ENCODE assay signal across 10 cellular contexts in genomic region chr5:150447188-150447587, GRCh38. TPM values are rescaled to one million over a fixed set of nuclear protein-coding genes. Genes with fewer than 3 reads are reported as not detected.
DNase-seq lines count a peak whose midpoint lies in the region; ATAC-seq and TF ChIP-seq lines count a peak whose summit lies in the region.
"Had no signal": no experiment of that assay in that cellular context is flagged by ENCODE, and none has a peak within 500 bp of the region (broad histone marks: within the 10 kb centered on the region; RNA-seq: fewer than 3 reads in every experiment).

No MANE protein-coding gene starts in this region.

- no peak overlapping the region for H3K4ac ChIP-seq in H9 (ENCODE audit: low read depth, low read length)

- peaks cover 0 to 2% (median 2%) of the 10 kb centered on the region in 7 donors for H3K9me3 Mint-ChIP-seq in CD14-positive monocyte
- peaks cover 0 to 3% of the 10 kb centered on the region in 2 experiments; a peak in 4 of 5 replicates for H3K9me3 Mint-ChIP-seq in H9
- H3K9me3 Mint-ChIP-seq in activated T-helper 2 cell treated with anti-CD3 and anti-CD28 coated beads, Interferon-gamma antibody, Interleukin-2, Interleukin-4, amounts not matched to agents 10 μg/mL and 5 μg/mL and 100 μg/mL, durations not matched to agents 14 hours and 24 hours and 36 hours: no peaks in the 10 kb centered on the region
- no peaks in the 10 kb centered on the region for H3K9me3 Mint-ChIP-seq in naive thymus-derived CD4-positive, alpha-beta T cell

- H3K9ac ChIP-seq in H9 (ENCODE audit: extremely low read depth, insufficient read length, low read length): no peak overlapping the region

- no peak overlapping the region for H2AFZ ChIP-seq in H9 (ENCODE audit: low read length)

- TF ChIP-seq CTCF in CD14-positive monocyte (IDR thresholded peaks at IDR 0.05) (no peak), H9 (conservative IDR thresholded peaks at IDR 0.05) (no peak)

- no peak overlapping the region for H2BK5ac ChIP-seq in H9 (ENCODE audit: insufficient read length, low read length)

- POLR2A ChIA-PET in naive thymus-derived CD4-positive, alpha-beta T cell (lab: Charles Lee): interaction anchor here (1.0 kb wide), 1 partner anchor 34 kb away, joined by 5 read pairs; the partner anchor contains the start of gene CD74

- peak overlapping the region in 5 of 7 donors; percentile 2 to 100 (median 79) for H3K27ac Mint-ChIP-seq in CD14-positive monocyte
- H3K27ac Mint-ChIP-seq in H9: peak overlapping the region; percentile 100; a peak in 5 of 7 replicates
- H3K27ac Mint-ChIP-seq in activated T-helper 2 cell treated with anti-CD3 and anti-CD28 coated beads, Interferon-gamma antibody, Interleukin-2, Interleukin-4, amounts not matched to agents 10 μg/mL and 5 μg/mL and 100 μg/mL, durations not matched to agents 14 hours and 24 hours and 36 hours: peak overlapping the region; percentile 52
- H3K27ac Mint-ChIP-seq in naive thymus-derived CD4-positive, alpha-beta T cell: peak overlapping the region in 7 of 9 donors; percentile 74 to 100 (median 100)

- intact Hi-C loops in CD14-positive monocyte (cut with micrococcal nuclease): loop anchor here (5.0 kb wide), 2 partner anchors 35 to 40 kb away; partner anchors contain the start of gene CD74 (in 2 of the 2)
- intact Hi-C loops in activated T-helper 2 cell treated with anti-CD3 and anti-CD28 coated beads, Interferon-gamma antibody, Interleukin-2, Interleukin-4, amounts not matched to agents 10 μg/mL and 5 μg/mL and 100 μg/mL, durations not matched to agents 14 hours and 24 hours and 36 hours (cut with micrococcal nuclease): no loop called here
- intact Hi-C loops in naive thymus-derived CD4-positive, alpha-beta T cell (cut with micrococcal nuclease): loop anchor here in 1 of 2 donors (10.0 kb wide), 1 partner anchor 892 kb away; the partner anchor contains the start of gene CSNK1A1

- no peak overlapping the region for H3K27ac ChIP-seq in H9 (ENCODE audit: insufficient read length, low read depth, low read length)
- H3K27ac ChIP-seq in naive thymus-derived CD4-positive, alpha-beta T cell (ENCODE audit: low read depth, low read length): peak overlapping the region; percentile 100

- CTCF ChIA-PET in naive thymus-derived CD4-positive, alpha-beta T cell (lab: Charles Lee): interaction anchor here (1.1 kb wide), 1 partner anchor 34 kb away, joined by 4 read pairs; the partner anchor contains the start of gene CD74

- H3K36me3 ChIP-seq in naive thymus-derived CD4-positive, alpha-beta T cell (ENCODE audit: control insufficient read depth in 2 of 3, insufficient read depth in 3 of 3, low read length in 3 of 3): peaks cover 31 to 52% (median 37%) of the 10 kb centered on the region in 3 experiments

- H3K36me3 Mint-ChIP-seq in CD14-positive monocyte (peaks cover 56% of the 10 kb centered on the region in 2 donors), H9 (ENCODE audit: insufficient read depth in 1 of 3, low read depth in 3 of 3) (peaks cover 63 to 64% (median 64%) of the 10 kb centered on the region in 3 experiments)
- H3K36me3 Mint-ChIP-seq in activated T-helper 2 cell treated with anti-CD3 and anti-CD28 coated beads, Interferon-gamma antibody, Interleukin-2, Interleukin-4, amounts not matched to agents 10 μg/mL and 5 μg/mL and 100 μg/mL, durations not matched to agents 14 hours and 24 hours and 36 hours (ENCODE audit: low read depth): peaks cover 69% of the 10 kb centered on the region
- H3K36me3 Mint-ChIP-seq in naive thymus-derived CD4-positive, alpha-beta T cell: peaks cover 6 to 50% (median 37%) of the 10 kb centered on the region in 5 donors

- no peak overlapping the region for H3K14ac ChIP-seq in H9 (ENCODE audit: insufficient read depth, low read length)

- no peak overlapping the region for H3K18ac ChIP-seq in H9 (ENCODE audit: insufficient read length, low read depth, low read length)

- H3K79me1 ChIP-seq in H9 (ENCODE audit: insufficient read depth, low read depth, low read length, poor library complexity, severe bottlenecking): peaks cover 3% of the 10 kb centered on the region

- no peak overlapping the region for H3T11ph ChIP-seq in H9 (ENCODE audit: low read length)

- peaks cover 18% of the 10 kb centered on the region for H3K4me1 Mint-ChIP-seq in CD14-positive monocyte
- H3K4me1 Mint-ChIP-seq in H9: peaks cover 16 to 36% of the 10 kb centered on the region in 2 experiments
- H3K4me1 Mint-ChIP-seq in activated T-helper 2 cell treated with anti-CD3 and anti-CD28 coated beads, Interferon-gamma antibody, Interleukin-2, Interleukin-4, amounts not matched to agents 10 μg/mL and 5 μg/mL and 100 μg/mL, durations not matched to agents 14 hours and 24 hours and 36 hours (ENCODE audit: low read depth): peaks cover 23% of the 10 kb centered on the region
- H3K4me1 Mint-ChIP-seq in naive thymus-derived CD4-positive, alpha-beta T cell: peaks cover 21 to 49% (median 37%) of the 10 kb centered on the region in 7 donors

- no peak for ATAC-seq in naive thymus-derived CD4-positive, alpha-beta T cell

- H2BK120ac ChIP-seq in H9 (ENCODE audit: low read depth, low read length, poor library complexity, severe bottlenecking): no peak overlapping the region

- WGBS in H9 (ENCODE audit: extremely low coverage, insufficient read length, low lambda C conversion rate): no CpG with 5 or more reads among the region's 6 CpGs

- no peaks in the 10 kb centered on the region for H3K27me3 Mint-ChIP-seq in CD14-positive monocyte (ENCODE audit: low read depth in 3 of 3)
- no peaks in the 10 kb centered on the region for H3K27me3 Mint-ChIP-seq in H9 (ENCODE audit: low read depth)
- no peaks in the 10 kb centered on the region for H3K27me3 Mint-ChIP-seq in activated T-helper 2 cell treated with anti-CD3 and anti-CD28 coated beads, Interferon-gamma antibody, Interleukin-2, Interleukin-4, amounts not matched to agents 10 μg/mL and 5 μg/mL and 100 μg/mL, durations not matched to agents 14 hours and 24 hours and 36 hours (ENCODE audit: low read depth)
- H3K27me3 Mint-ChIP-seq in naive thymus-derived CD4-positive, alpha-beta T cell: no peaks in the 10 kb centered on the region

- H2BK20ac ChIP-seq in H9 (ENCODE audit: low read depth, low read length, poor library complexity, severe bottlenecking): no peak overlapping the region

- H3K27me3 ChIP-seq in H9 (ENCODE audit: insufficient read depth, low read length): no peaks in the 10 kb centered on the region
- H3K27me3 ChIP-seq in naive thymus-derived CD4-positive, alpha-beta T cell (ENCODE audit: control insufficient read depth in 2 of 2, insufficient read depth in 2 of 2, low read length in 2 of 2): no peaks in the 10 kb centered on the region

- peak overlapping the region; percentile 95 for H3K4me2 ChIP-seq in H9 (ENCODE audit: insufficient read depth, insufficient read length, low read length)

- no peak overlapping the region for H3K4me3 Mint-ChIP-seq in CD14-positive monocyte
- H3K4me3 Mint-ChIP-seq in H9: peak overlapping the region; percentile 98 to 100
- peak overlapping the region; percentile 99 for H3K4me3 Mint-ChIP-seq in activated T-helper 2 cell treated with anti-CD3 and anti-CD28 coated beads, Interferon-gamma antibody, Interleukin-2, Interleukin-4, amounts not matched to agents 10 μg/mL and 5 μg/mL and 100 μg/mL, durations not matched to agents 14 hours and 24 hours and 36 hours (ENCODE audit: low read depth)
- H3K4me3 Mint-ChIP-seq in naive thymus-derived CD4-positive, alpha-beta T cell: peak overlapping the region in 9 of 10 donors; percentile 2 to 97 (median 92)

- H3K23ac ChIP-seq in H9 (ENCODE audit: insufficient read length, low read depth, low read length): no peak overlapping the region

- peaks cover 8% of the 10 kb centered on the region for H3K23me2 ChIP-seq in H9 (ENCODE audit: insufficient read length, low read depth, low read length, poor library complexity, severe bottlenecking)

- H3K4me1 ChIP-seq in H9 (ENCODE audit: insufficient read depth, low read length): no peaks in the 10 kb centered on the region
- H3K4me1 ChIP-seq in naive thymus-derived CD4-positive, alpha-beta T cell (ENCODE audit: control insufficient read depth in 2 of 2, insufficient read depth in 2 of 2, low read length in 2 of 2): peaks cover 18 to 23% of the 10 kb centered on the region in 2 donors

- no peak overlapping the region for H2BK12ac ChIP-seq in H9 (ENCODE audit: insufficient read length, low read depth, low read length)

- DNase-seq in CD14-positive monocyte (ENCODE audit: low spot score): no peak
- DNase-seq in H9: no peak
- no peak for DNase-seq in activated T-helper 2 cell treated with anti-CD3 and anti-CD28 coated beads, Interferon-gamma antibody, Interleukin-2, Interleukin-4, amounts not matched to agents 10 μg/mL and 5 μg/mL and 100 μg/mL, durations not matched to agents 14 hours and 24 hours and 36 hours (ENCODE audit: low spot score)
- no peak for DNase-seq in naive thymus-derived CD4-positive, alpha-beta T cell
- no peak for DNase-seq in AG20443 (ENCODE audit: low spot score)
- no peak for DNase-seq in kidney tubule cell (ENCODE audit: low spot score)
- DNase-seq in SIG-M5 (lab: John Stamatoyannopoulos, UW): no peak
- no peak for DNase-seq in SHP77 treated with DMSO at 0.1 percent for 48 hours (lab: John Stamatoyannopoulos, UW)
- DNase-seq: activated CD4-positive, alpha-beta T cell treated with anti-CD3 and anti-CD28 coated beads for 1 hour; NCI-H2081 had no signal

- H3K79me2 ChIP-seq in H9 (ENCODE audit: insufficient read depth, low read length): peaks cover 16% of the 10 kb centered on the region; the same call in 1 of the 2 replicates

- no peak overlapping the region for H3K4me3 ChIP-seq in naive thymus-derived CD4-positive, alpha-beta T cell (ENCODE audit: low read length)

- no peak overlapping the region for H3K56ac ChIP-seq in H9 (ENCODE audit: insufficient read length, low read depth, low read length)

- H4K8ac ChIP-seq in H9 (replicated peaks; ENCODE audit: insufficient read length, low read depth, low read length): no peak overlapping the region

- no peak overlapping the region for H4K5ac ChIP-seq in H9 (ENCODE audit: insufficient read length, low read depth, low read length)

- no peak overlapping the region for H4K91ac ChIP-seq in H9 (ENCODE audit: insufficient read length, low read depth, low read length)

- no peaks in the 10 kb centered on the region for H4K20me1 ChIP-seq in H9 (ENCODE audit: control insufficient read depth, insufficient read depth, insufficient read length)

- no peak overlapping the region for H2BK15ac ChIP-seq in H9 (ENCODE audit: low read depth, low read length)

- H2AK5ac ChIP-seq in H9 (ENCODE audit: insufficient read length, low read length): no peak overlapping the region

- no peaks in the 10 kb centered on the region for H3K9me3 ChIP-seq in H9 (ENCODE audit: control insufficient read depth, low read depth, low read length)
- H3K9me3 ChIP-seq in naive thymus-derived CD4-positive, alpha-beta T cell (ENCODE audit: control insufficient read depth in 2 of 3, low read length in 3 of 3): no peaks in the 10 kb centered on the region

RNA-seq across cellular contexts. Expression of gene RPS14, which starts 2.4 kb away (rescaled TPM):
- polyA plus RNA-seq in CD14-positive monocyte: 1,000 to 10,000 TPM; 2,768 to 3,499 TPM
- 2,533 and 2,603 TPM in 2 replicates for total RNA-seq in H9 (2021)
- 2,552 and 2,593 TPM in 2 replicates for total RNA-seq in activated T-helper 2 cell treated with anti-CD3 and anti-CD28 coated beads, Interferon-gamma antibody, Interleukin-2, Interleukin-4, amounts not matched to agents 10 μg/mL and 5 μg/mL and 100 μg/mL, durations not matched to agents 14 hours and 24 hours and 36 hours
- 1,000 to 10,000 TPM; 2,331 to 7,378 (median 6,414) TPM for total RNA-seq in naive thymus-derived CD4-positive, alpha-beta T cell
- polyA plus RNA-seq in naive thymus-derived CD4-positive, alpha-beta T cell: over 10,000 TPM in 1 of 2 donors, 1,000 to 10,000 TPM in 1; 8,640 to 11,248 TPM

RNA-seq across cellular contexts. Expression of gene CD74, which starts 34.5 kb away (rescaled TPM):
- 1,000 to 10,000 TPM; 3,498 to 4,939 TPM for polyA plus RNA-seq in CD14-positive monocyte
- 19.5 and 19.9 TPM in 2 replicates for total RNA-seq in H9 (2021)
- total RNA-seq in activated T-helper 2 cell treated with anti-CD3 and anti-CD28 coated beads, Interferon-gamma antibody, Interleukin-2, Interleukin-4, amounts not matched to agents 10 μg/mL and 5 μg/mL and 100 μg/mL, durations not matched to agents 14 hours and 24 hours and 36 hours: 445 and 452 TPM in 2 replicates
- 1,000 to 10,000 TPM in 1 of 5 experiments, 100 to 1,000 TPM in 4; 153 to 1,948 (median 540) TPM for total RNA-seq in naive thymus-derived CD4-positive, alpha-beta T cell
- polyA plus RNA-seq in naive thymus-derived CD4-positive, alpha-beta T cell: 100 to 1,000 TPM; 295 to 413 TPM

Comparison
In these comparisons a context has a peak if more than half of its experiments do, and no peak if none do; other contexts are left out.
1. H3K4me3 Mint-ChIP-seq: peak in H9 (2 of 2), activated T-helper 2 cell treated with anti-CD3 and anti-CD28 coated beads, Interferon-gamma antibody, Interleukin-2, Interleukin-4, amounts not matched to agents 10 μg/mL and 5 μg/mL and 100 μg/mL, durations not matched to agents 14 hours and 24 hours and 36 hours (single experiment) and naive thymus-derived CD4-positive, alpha-beta T cell (9 of 10); none in CD14-positive monocyte (0 of 2).
2. Peak in every context shown above with its lines, with median percentiles within 50 percentile points of each other: H3K27ac Mint-ChIP-seq.